Comparison of ENCODE assay signal across 1 cellular context in genomic region chr1:154272999-154273563, GRCh38.
TF ChIP-seq lines count a peak whose summit lies in the region.

No MANE protein-coding gene starts in this region.

TF ChIP-seq in endothelial cell of umbilical vein, 7 proteins besides CTCF, POLR2A, EP300 and RAD21:
- TF ChIP-seq POLR2AphosphoS5 (IDR thresholded peaks at IDR 0.05; ENCODE audit: insufficient read depth, low read depth, low read length) (no peak), JUN (IDR thresholded peaks at IDR 0.05; ENCODE audit: borderline replicate concordance, insufficient read depth, insufficient read length, low read depth) (no peak), FOS (IDR thresholded peaks at IDR 0.05; ENCODE audit: borderline replicate concordance, insufficient read depth, low read length) (no peak), MAX (IDR thresholded peaks at IDR 0.05; ENCODE audit: insufficient read depth, insufficient read length) (no peak), GATA2 (IDR thresholded peaks at IDR 0.05; ENCODE audit: insufficient read depth, insufficient read length, low read depth, low read length) (no peak), EZH2 (IDR thresholded peaks at IDR 0.05; ENCODE audit: borderline replicate concordance, low read depth, low read length, severe bottlenecking) (no peak), MYC (IDR thresholded peaks at IDR 0.05; ENCODE audit: low read depth, low read length) (no peak)
